ENCODE assay signal across 8 cellular contexts in genomic region chr13:22061371-22061805, GRCh38.
DNase-seq lines count a peak whose midpoint lies in the region; ATAC-seq and TF ChIP-seq lines count a peak whose summit lies in the region.

No MANE protein-coding gene starts in this region.

- POLR2A ChIA-PET in activated naive CD8-positive, alpha-beta T cell treated with anti-CD3 and anti-CD28 coated beads, Interleukin-2, amount 10 ng/mL, durations not matched to agents 7 days and 5 days (lab: Charles Lee) = interaction anchor here (1.1 to 1.7 kb wide), 2 partner anchors 53 to 458 kb away, joined by 4 to 7 read pairs; partner anchors contain the start of gene MICU2

- no peak for TF ChIP-seq POLR2A in lower leg skin (IDR thresholded peaks at IDR 0.05)

- intact Hi-C loops in lower leg skin (cut with DNase I; ENCODE audit: low total_unique reads) = no loop called here

- peak; percentile 58 for TF ChIP-seq CTCF in GM10266 (IDR thresholded peaks at IDR 0.05; ENCODE audit: control insufficient read depth, insufficient read depth, low read depth, missing control alignments)
- TF ChIP-seq CTCF in lower leg skin (IDR thresholded peaks at IDR 0.05) = no peak

- peak overlapping the region; percentile 68 for H3K4me3 Mint-ChIP-seq in activated naive CD8-positive, alpha-beta T cell treated with anti-CD3 and anti-CD28 coated beads, Interleukin-2, amount 10 ng/mL, durations not matched to agents 7 days and 5 days

- ATAC-seq in GM21737 (IDR thresholded peaks at IDR 0.05; ENCODE audit: unreplicated experiment) = peak; percentile 41
- ATAC-seq in activated naive CD8-positive, alpha-beta T cell treated with anti-CD3 and anti-CD28 coated beads, Interleukin-2, amount 10 ng/mL, durations not matched to agents 7 days and 5 days (ENCODE audit: low read depth) = peak; percentile 57

- H3K27ac Mint-ChIP-seq in activated naive CD8-positive, alpha-beta T cell treated with anti-CD3 and anti-CD28 coated beads, Interleukin-2, amount 10 ng/mL, durations not matched to agents 7 days and 5 days = peak overlapping the region; percentile 80

- DNase-seq in GM10266 (ENCODE audit: extremely low spot score) (peak; percentile 40), NCI-H69 (lab: John Stamatoyannopoulos, UW) (peak; percentile 92), middle frontal gyrus (ENCODE audit: extremely low spot score, low spot score) (no peak), lower leg skin (ENCODE audit: low spot score in 2 of 2) (no peak), cerebellar cortex (ENCODE audit: low spot score) (no peak)
- DNase-seq in activated naive CD8-positive, alpha-beta T cell treated with anti-CD3 and anti-CD28 coated beads, Interleukin-2, amount 10 ng/mL, durations not matched to agents 7 days and 5 days = peak; percentile 45
- DNase-seq in stimulated activated CD8-positive, alpha-beta memory T cell treated with anti-CD3 and anti-CD28 coated beads, Interleukin-12 subunit alpha, Interleukin-12 subunit beta, amount 100 ng/mL, for 24 hours (ENCODE audit: extremely low read depth) = peak; percentile 31

- H3K9me3 Mint-ChIP-seq in activated naive CD8-positive, alpha-beta T cell treated with anti-CD3 and anti-CD28 coated beads, Interleukin-2, amount 10 ng/mL, durations not matched to agents 7 days and 5 days = no peaks in the 10 kb centered on the region

- H3K27me3 Mint-ChIP-seq in activated naive CD8-positive, alpha-beta T cell treated with anti-CD3 and anti-CD28 coated beads, Interleukin-2, amount 10 ng/mL, durations not matched to agents 7 days and 5 days = no peaks in the 10 kb centered on the region

- H3K4me1 Mint-ChIP-seq in activated naive CD8-positive, alpha-beta T cell treated with anti-CD3 and anti-CD28 coated beads, Interleukin-2, amount 10 ng/mL, durations not matched to agents 7 days and 5 days = peaks cover 39% of the 10 kb centered on the region

- H3K4me3 ChIP-seq in lower leg skin (ENCODE audit: low read depth, poor library complexity, severe bottlenecking) = no peak overlapping the region

- no peaks in the 10 kb centered on the region for H3K36me3 Mint-ChIP-seq in activated naive CD8-positive, alpha-beta T cell treated with anti-CD3 and anti-CD28 coated beads, Interleukin-2, amount 10 ng/mL, durations not matched to agents 7 days and 5 days

- 60 to 69% methylated on average over 8 of the region's 8 CpGs for WGBS in lower leg skin, 2 donors

Comparison
In these comparisons a context has a peak if more than half of its experiments do, and no peak if none do; other contexts are left out.
1. DNase-seq: peak in GM10266 (single experiment), NCI-H69 (single experiment), activated naive CD8-positive, alpha-beta T cell treated with anti-CD3 and anti-CD28 coated beads, Interleukin-2, amount 10 ng/mL, durations not matched to agents 7 days and 5 days (single experiment) and stimulated activated CD8-positive, alpha-beta memory T cell treated with anti-CD3 and anti-CD28 coated beads, Interleukin-12 subunit alpha, Interleukin-12 subunit beta, amount 100 ng/mL, for 24 hours (single experiment); none in middle frontal gyrus (single experiment), lower leg skin (0 of 2) and cerebellar cortex (single experiment).